In genomic region chr4:25159837-25160713, GRCh38 we compare ENCODE assay signal across 8 cellular contexts. TPM values are rescaled to one million over a fixed set of nuclear protein-coding genes. Genes with fewer than 3 reads are reported as not detected.
DNase-seq lines count a peak whose midpoint lies in the region; ATAC-seq and TF ChIP-seq lines count a peak whose summit lies in the region.

Gene SEPSECS, minus strand, starts transcription at chr4:25160449. Its CDS starts 80 bp downstream, at chr4:25160369.

- H4K20me1 ChIP-seq in OCI-LY1 (ENCODE audit: insufficient read depth, low read length): no peaks in the 10 kb centered on the region

- H2AFZ ChIP-seq in OCI-LY1 (ENCODE audit: low read length): no peak within 1 kb of the TSS; the same call in 1 of the 2 replicates

- intact Hi-C loops in Calu3 (cut with micrococcal nuclease; ENCODE audit: unreplicated experiment): loop anchor here (10.0 kb wide), 1 partner anchor 685 kb away; no protein-coding TSS in a partner anchor

- H3K36me3 ChIP-seq in HUES64 (ENCODE audit: insufficient read depth, low read length): peaks cover 10% of the 10 kb centered on the region
- no peaks in the 10 kb centered on the region; the same call in 1 of the 2 replicates for H3K36me3 ChIP-seq in OCI-LY1 (ENCODE audit: insufficient read depth, low read length)

- no TSS peak for BruUV-seq in Calu3 (replicated peaks; lab: Mats Ljungman, UMichigan)

- H3K9ac ChIP-seq in HUES64 (ENCODE audit: low read depth, low read length) (peak within 1 kb of the TSS; percentile 75), OCI-LY1 (ENCODE audit: low read length) (peak within 1 kb of the TSS; percentile 65)

- no peaks in the 10 kb centered on the region for H3K79me2 ChIP-seq in OCI-LY1 (ENCODE audit: insufficient read depth, low read length)

- H3K9me3 ChIP-seq in HUES64 (ENCODE audit: insufficient read depth, low read depth, low read length): no peaks in the 10 kb centered on the region
- no peaks in the 10 kb centered on the region for H3K9me3 ChIP-seq in OCI-LY1 (ENCODE audit: low read length)

- no peaks in the 10 kb centered on the region for H3K27me3 ChIP-seq in HUES64 (ENCODE audit: insufficient read depth, low read length)
- H3K27me3 ChIP-seq in OCI-LY1 (ENCODE audit: insufficient read depth, low read length): no peaks in the 10 kb centered on the region

- no peaks in the 10 kb centered on the region for H3F3A ChIP-seq in OCI-LY1 (ENCODE audit: insufficient read depth, low read length)

- H3K9me2 ChIP-seq in OCI-LY1 (ENCODE audit: low read depth, low read length): no peaks in the 10 kb centered on the region

- H3K27me3 Mint-ChIP-seq in Calu3 (ENCODE audit: unreplicated experiment) (no peaks in the 10 kb centered on the region), endothelial cell (ENCODE audit: unreplicated experiment) (peaks cover 6% of the 10 kb centered on the region), mesothelial cell of epicardium (ENCODE audit: low read depth) (no peaks in the 10 kb centered on the region)

- H3K4me2 ChIP-seq in OCI-LY1 (ENCODE audit: low read length): peak within 1 kb of the TSS; percentile 83

- H3K4me1 ChIP-seq in HUES64 (ENCODE audit: insufficient read depth, low read length) (peaks cover 15% of the 10 kb centered on the region), OCI-LY1 (ENCODE audit: insufficient read depth, low read length, severe bottlenecking) (peaks cover 19% of the 10 kb centered on the region)

- peak within 1 kb of the TSS; percentile 69 for H3K4me3 ChIP-seq in HUES64 (ENCODE audit: low read length)
- peak within 1 kb of the TSS; percentile 74 for H3K4me3 ChIP-seq in OCI-LY1 (ENCODE audit: low read depth, low read length, poor library complexity, severe bottlenecking)

- ATAC-seq in GM21447 (IDR thresholded peaks at IDR 0.05; ENCODE audit: unreplicated experiment): peak; percentile 82

- H3K36me3 Mint-ChIP-seq in Calu3 (ENCODE audit: insufficient read depth, unreplicated experiment) (peaks cover 26% of the 10 kb centered on the region), endothelial cell (ENCODE audit: low read depth, unreplicated experiment) (no peaks in the 10 kb centered on the region), mesothelial cell of epicardium (peaks cover 6% of the 10 kb centered on the region)

- H3K4me3 Mint-ChIP-seq in Calu3 (ENCODE audit: low read depth, unreplicated experiment) (peak within 1 kb of the TSS; percentile 97), endothelial cell (ENCODE audit: unreplicated experiment) (peak within 1 kb of the TSS; percentile 94), mesothelial cell of epicardium (peak within 1 kb of the TSS; percentile 94)

- DNase-seq in Calu3 (peak; percentile 91), endothelial cell (ENCODE audit: low spot score) (peak; percentile 91), mesothelial cell of epicardium (ENCODE audit: low spot score in 2 of 2, unreplicated experiment in 2 of 2) (peak; percentile 87 to 95)
- DNase-seq in activated CD8-positive, alpha-beta memory T cell treated with anti-CD3 and anti-CD28 coated beads, Interleukin-2, amount 50 U/mL, for 48 hours: peak; percentile 93
- peak; percentile 86 to 90 for DNase-seq in stimulated activated CD8-positive, alpha-beta memory T cell treated with anti-CD3 and anti-CD28 coated beads, Interleukin-15, amount 100 ng/mL, for 48 hours (ENCODE audit: low read depth in 2 of 2)

- TF ChIP-seq CTCF in Calu3 (IDR thresholded peaks at IDR 0.05; ENCODE audit: unreplicated experiment) (no peak), OCI-LY1 (IDR thresholded peaks at IDR 0.05; ENCODE audit: low read length) (no peak), endothelial cell (IDR thresholded peaks at IDR 0.05; ENCODE audit: unreplicated experiment) (no peak), mesothelial cell of epicardium (IDR thresholded peaks at IDR 0.05; ENCODE audit: unreplicated experiment) (no peak)

- WGBS in HUES64: under 1% methylated on average over 60 of the region's 66 CpGs

- CTCF ChIA-PET in Calu3 (lab: Charles Lee): interaction anchor here (0.5 to 1.4 kb wide), 4 partner anchors 140 to 497 kb away, joined by 3 to 4 read pairs (median 4); partner anchors contain the start of gene ZCCHC4

- H3K27ac Mint-ChIP-seq in Calu3 (ENCODE audit: unreplicated experiment) (peak within 1 kb of the TSS; percentile 91), endothelial cell (ENCODE audit: unreplicated experiment) (peak within 1 kb of the TSS; percentile 84), mesothelial cell of epicardium (peak within 1 kb of the TSS; percentile 89)

- H3K27ac ChIP-seq in HUES64 (ENCODE audit: low read depth, low read length) (peak within 1 kb of the TSS; percentile 87), OCI-LY1 (ENCODE audit: low read depth, low read length, poor library complexity, severe bottlenecking) (peak within 1 kb of the TSS; percentile 87)

- no peaks in the 10 kb centered on the region for H3K9me3 Mint-ChIP-seq in Calu3 (ENCODE audit: low read depth, unreplicated experiment)
- no peaks in the 10 kb centered on the region for H3K9me3 Mint-ChIP-seq in endothelial cell (ENCODE audit: unreplicated experiment)
- H3K9me3 Mint-ChIP-seq in mesothelial cell of epicardium: no peaks in the 10 kb centered on the region

- H3K4me1 Mint-ChIP-seq in Calu3 (ENCODE audit: low read depth, unreplicated experiment) (peaks cover 18% of the 10 kb centered on the region), endothelial cell (ENCODE audit: unreplicated experiment) (peaks cover 18% of the 10 kb centered on the region), mesothelial cell of epicardium (peaks cover 26% of the 10 kb centered on the region)

RNA-seq across cellular contexts. Expression of gene SEPSECS, which starts in this region (rescaled TPM):
- 7.5 and 9.4 TPM in 2 replicates for total RNA-seq in Calu3 (2022)
- 2.8 TPM for polyA plus RNA-seq in HUES64 (2013, experiment 1 of 2)
- 4.4 TPM for polyA plus RNA-seq in HUES64 (2013, experiment 2 of 2)
- 12.0 TPM for total RNA-seq in endothelial cell (ENCODE audit: unreplicated experiment)
- total RNA-seq in mesothelial cell of epicardium: 8.9 to 10.3 TPM (median 9.2 TPM) in 3 replicates

Comparison
In these comparisons a context has a peak if more than half of its experiments do, and no peak if none do; other contexts are left out.
1. Peak in every context shown above with its lines: DNase-seq, ATAC-seq, H3K4me3 ChIP-seq and H3K27ac ChIP-seq.